26 cellular contexts compared by ENCODE assay signal in the genomic region with DNA sequence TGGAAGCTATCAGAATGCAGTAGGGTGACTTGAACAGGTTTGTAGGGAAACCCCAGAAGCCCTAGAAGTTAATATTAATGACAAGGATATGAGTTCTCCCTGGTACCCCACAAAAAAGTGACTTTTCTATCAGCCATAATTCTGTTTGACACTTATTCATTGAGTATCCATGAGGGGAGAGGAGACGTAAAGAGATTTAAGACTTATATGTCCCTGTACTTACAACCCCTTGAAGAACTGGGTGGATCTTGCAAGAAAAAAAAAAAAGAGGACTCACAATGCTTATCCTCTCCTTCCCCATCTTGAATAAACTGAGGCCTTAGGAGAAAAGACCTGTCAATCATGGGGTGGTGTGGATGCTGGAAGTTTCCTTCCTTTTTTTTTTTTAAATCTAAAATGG.
A peak's percentile ranks its signal among the peaks of the same experiment; 100 is the strongest.
DNase-seq lines count a peak whose midpoint lies in the region; ATAC-seq, FAIRE-seq and TF ChIP-seq lines count a peak whose summit lies in the region.
"Had no signal": no experiment of that assay in that cellular context is flagged by ENCODE, and none has a peak within 500 bp of the region (broad histone marks: within the 10 kb centered on the region; RNA-seq: fewer than 3 reads in every experiment).

No MANE protein-coding gene starts in this region.

- no peaks in the 10 kb centered on the region for H3F3A ChIP-seq in GM23338 (replicated peaks; ENCODE audit: low read depth)

- H3K4ac ChIP-seq in H1 (replicated peaks; ENCODE audit: insufficient read length, low read depth, low read length): no peak overlapping the region

- H2BK15ac ChIP-seq in H1 (ENCODE audit: low read length): no peak overlapping the region

- peaks cover 13% of the 10 kb centered on the region for H3K27me3 Mint-ChIP-seq in GM23338 (ENCODE audit: insufficient read depth, low read depth, poor library complexity)
- H3K27me3 Mint-ChIP-seq: CD4-positive, alpha-beta memory T cell; CD4-positive, CD25-positive, alpha-beta regulatory T cell; CD8-positive, alpha-beta memory T cell had no signal

- POLR2A ChIA-PET in HEK293 (lab: Yijun Ruan, JAX): no interaction called here
- POLR2A ChIA-PET in H1 (lab: Charles Lee; ENCODE audit: partially characterized antibody): no interaction called here

- H2AFZ ChIP-seq in H1 (ENCODE audit: low read length) (no peak overlapping the region), GM23338 (no peak overlapping the region)

- no peak overlapping the region for H3K56ac ChIP-seq in H1 (replicated peaks; ENCODE audit: insufficient read length, low read depth, low read length)

- H3K4me1 Mint-ChIP-seq in GM23338: peaks cover 8% of the 10 kb centered on the region
- H3K4me1 Mint-ChIP-seq: CD14-positive monocyte; CD4-positive, alpha-beta memory T cell; CD4-positive, CD25-positive, alpha-beta regulatory T cell; CD8-positive, alpha-beta memory T cell had no signal

- no peak for ATAC-seq in GM23338
- ATAC-seq: GM12878 had no signal

- no peak overlapping the region for H2BK12ac ChIP-seq in H1 (ENCODE audit: low read depth, low read length)

- H3K9me3 Mint-ChIP-seq in GM23338: peaks cover 13% of the 10 kb centered on the region

- no peak for TF ChIP-seq EP300 in H1 (IDR thresholded peaks at IDR 0.05; ENCODE audit: borderline replicate concordance in 1 of 2, low read depth in 2 of 2, low read length in 2 of 2)

- no peak overlapping the region for H3K4me3 Mint-ChIP-seq in GM23338
- H3K4me3 Mint-ChIP-seq: CD14-positive monocyte; CD4-positive, alpha-beta memory T cell; CD4-positive, CD25-positive, alpha-beta regulatory T cell; CD8-positive, alpha-beta memory T cell had no signal

- H4K5ac ChIP-seq in H1 (ENCODE audit: insufficient read length, low read depth, low read length): no peak overlapping the region

- no peaks in the 10 kb centered on the region for H3K36me3 ChIP-seq in HEK293 (ENCODE audit: control insufficient read depth in 2 of 2, insufficient read depth in 1 of 2, low read length in 2 of 2)
- H3K36me3 ChIP-seq in H1 (ENCODE audit: control insufficient read depth in 2 of 4, insufficient read depth in 4 of 4, low read length in 3 of 4): no peaks in the 10 kb centered on the region
- no peaks in the 10 kb centered on the region for H3K36me3 ChIP-seq in GM23338 (ENCODE audit: insufficient read depth)
- H3K36me3 ChIP-seq: BE2C, BLaER1 had no signal

- CTCF ChIA-PET in HEK293 (lab: Yijun Ruan, JAX) (interaction anchor here (0.7 kb wide), 1 partner anchor 674 kb away, joined by 4 read pairs; no protein-coding TSS in a partner anchor), H1 (lab: Charles Lee; ENCODE audit: partially characterized antibody) (interaction anchor here (0.9 kb wide), 1 partner anchor 43 kb away, joined by 3 read pairs; no protein-coding TSS in a partner anchor)

- H3K27ac ChIP-seq in HEK293 (ENCODE audit: extremely low read depth, low read depth, low read length) (no peak overlapping the region), H1 (ENCODE audit: low read depth, low read length) (no peak overlapping the region), GM23338 (ENCODE audit: low read depth) (no peak overlapping the region)
- H3K27ac ChIP-seq: BLaER1 had no signal

- no peaks in the 10 kb centered on the region for H3K23me2 ChIP-seq in H1 (ENCODE audit: low read depth, low read length)

- no peak overlapping the region for H2BK5ac ChIP-seq in H1 (ENCODE audit: low read depth, low read length)

- no peak for TF ChIP-seq RAD21 in H1 (IDR thresholded peaks at IDR 0.05 in 1 of 2, conservative IDR thresholded peaks at IDR 0.05 in 1 of 2; ENCODE audit: low read depth in 2 of 2, low read length in 2 of 2)

- H3K9me3 ChIP-seq in HEK293 (ENCODE audit: control insufficient read depth, insufficient read depth, low read depth, low read length) (no peaks in the 10 kb centered on the region; the same call in 1 of the 2 replicates), H1 (ENCODE audit: insufficient read depth in 2 of 2, low read depth in 1 of 2, low read length in 1 of 2) (no peaks in the 10 kb centered on the region)
- H3K9me3 ChIP-seq: BE2C had no signal

- DNase-seq in H1 (ENCODE audit: low read depth in 1 of 2, low spot score in 2 of 2): no peak
- no peak for DNase-seq in NCI-H1048 (lab: John Stamatoyannopoulos, UW)
- no peak for DNase-seq in T1000 (lab: John Stamatoyannopoulos, UW)
- no peak for DNase-seq in GM23338 (ENCODE audit: low spot score)
- DNase-seq: 8988T; ACHN; BE2C; C1 segment of cervical spinal cord; CD4-positive, alpha-beta memory T cell; CD4-positive, CD25-positive, alpha-beta regulatory T cell; CD8-positive, alpha-beta memory T cell; COR-L47; DMS 273 treated with DMSO at 0.1 percent for 48 hours; DMS153; DMS53; DMS79; DND-41; EL; GDM1 had no signal

- H3K4me1 ChIP-seq in HEK293 (ENCODE audit: control insufficient read depth, insufficient read depth, low read length) (no peaks in the 10 kb centered on the region), H1 (replicated peaks in 1 of 4; ENCODE audit: control insufficient read depth in 3 of 4, insufficient read depth in 4 of 4, low read length in 3 of 4) (no peaks in the 10 kb centered on the region; a peak in 1 of 7 replicates), GM23338 (ENCODE audit: insufficient read depth) (no peaks in the 10 kb centered on the region)
- H3K4me1 ChIP-seq: BE2C, BLaER1 had no signal

- H3K9ac ChIP-seq in H1 (replicated peaks in 1 of 4; ENCODE audit: extremely low read depth in 1 of 4, low read depth in 3 of 4, low read length in 3 of 4): no peak overlapping the region
- H3K9ac ChIP-seq: BLaER1 had no signal

- H4K20me1 ChIP-seq in H1 (replicated peaks in 1 of 2; ENCODE audit: control insufficient read depth in 1 of 2, insufficient read depth in 2 of 2, low read length in 2 of 2) (no peaks in the 10 kb centered on the region), GM23338 (replicated peaks; ENCODE audit: insufficient read depth) (no peaks in the 10 kb centered on the region)
- H4K20me1 ChIP-seq: BLaER1 had no signal

- TF ChIP-seq POLR2A in H1 (IDR thresholded peaks at IDR 0.05; ENCODE audit: control extremely low read depth in 1 of 2, low read depth in 2 of 2, low read length in 2 of 2): no peak

- no peaks in the 10 kb centered on the region for H3K9me2 ChIP-seq in GM23338 (ENCODE audit: insufficient read depth)

- no peak overlapping the region for H3K4me3 ChIP-seq in HEK293 (ENCODE audit: low read depth, low read length)
- H3K4me3 ChIP-seq in H1 (ENCODE audit: extremely low read depth in 1 of 4, insufficient read depth in 2 of 4, low read depth in 3 of 4, low read length in 4 of 4): no peak overlapping the region
- no peak overlapping the region for H3K4me3 ChIP-seq in GM23338
- H3K4me3 ChIP-seq: BLaER1, GM12878 had no signal

- H4K91ac ChIP-seq in H1 (replicated peaks; ENCODE audit: insufficient read length, low read length): no peak overlapping the region

- H4K8ac ChIP-seq in H1 (ENCODE audit: extremely low read depth, insufficient read depth, low read length): no peak overlapping the region

- no peak overlapping the region for H3K23ac ChIP-seq in H1 (ENCODE audit: insufficient read length)

- no peak for FAIRE-seq in H1 (lab: Jason Lieb, UNC)
- FAIRE-seq: A204.1, GM12878, GM12892, GM18507 had no signal

- H3K79me2 ChIP-seq in H1 (ENCODE audit: control insufficient read depth in 1 of 2, insufficient read depth in 2 of 2, low read length in 2 of 2): no peaks in the 10 kb centered on the region
- no peaks in the 10 kb centered on the region for H3K79me2 ChIP-seq in GM23338 (replicated peaks; ENCODE audit: insufficient read depth)

- H3K27me3 ChIP-seq in H1 (replicated peaks in 1 of 4; ENCODE audit: control insufficient read depth in 3 of 4, extremely low read depth in 1 of 4, insufficient read depth in 3 of 4, low read length in 3 of 4) (no peaks in the 10 kb centered on the region), GM23338 (ENCODE audit: insufficient read depth) (no peaks in the 10 kb centered on the region)
- H3K27me3 ChIP-seq: BE2C, BLaER1 had no signal

- H2BK120ac ChIP-seq in H1 (replicated peaks; ENCODE audit: low read depth, low read length): no peak overlapping the region

- 67% methylated on average over 1 of the region's 1 CpG; no CpG with 5 or more reads in 1 of the 2 experiments for WGBS in H1 (ENCODE audit: extremely low coverage in 1 of 2, insufficient coverage in 1 of 2, insufficient read length in 1 of 2, insufficient replicate concordance in 2 of 2, low coverage in 1 of 2, low lambda C conversion rate in 2 of 2, missing lambda C conversion rate in 1 of 2), 2 experiments

- no peak overlapping the region for H3K14ac ChIP-seq in H1 (ENCODE audit: insufficient read length)

- TF ChIP-seq CTCF in HEK293 (tag by site-specific recombination; IDR thresholded peaks at IDR 0.05) (no peak), H1 (IDR thresholded peaks at IDR 0.05; ENCODE audit: control extremely low read depth in 1 of 3, insufficient read depth in 1 of 3, low read depth in 1 of 3, low read length in 3 of 3) (no peak), GM23338 (conservative IDR thresholded peaks at IDR 0.05; ENCODE audit: low read depth in 2 of 2) (no peak)

- no peak overlapping the region for H3K18ac ChIP-seq in H1 (ENCODE audit: extremely low read depth, low read length)

- no peak overlapping the region for H2BK20ac ChIP-seq in H1 (ENCODE audit: low read length)

- no peak overlapping the region for H3K27ac Mint-ChIP-seq in GM23338
- H3K27ac Mint-ChIP-seq: CD14-positive monocyte; CD4-positive, alpha-beta memory T cell; CD4-positive, CD25-positive, alpha-beta regulatory T cell; CD8-positive, alpha-beta memory T cell had no signal

- H3K79me1 ChIP-seq in H1 (ENCODE audit: low read depth, low read length): no peaks in the 10 kb centered on the region

- H3K4me2 ChIP-seq in H1 (ENCODE audit: insufficient read depth in 1 of 2, low read depth in 2 of 2, low read length in 2 of 2) (no peak overlapping the region), GM23338 (no peak overlapping the region)
- H3K4me2 ChIP-seq: BLaER1 had no signal

- H3K36me3 Mint-ChIP-seq in GM23338 (ENCODE audit: low read depth): peaks cover 4% of the 10 kb centered on the region; the same call in 1 of the 3 replicates
- H3K36me3 Mint-ChIP-seq: CD14-positive monocyte; CD4-positive, alpha-beta memory T cell; CD4-positive, CD25-positive, alpha-beta regulatory T cell; CD8-positive, alpha-beta memory T cell had no signal

- H2AK5ac ChIP-seq in H1 (ENCODE audit: low read depth, low read length): no peak overlapping the region

TF ChIP-seq in HEK293, 187 proteins besides CTCF, POLR2A, EP300 and RAD21 (continues in another document):
- TF ChIP-seq ZNF274 (IDR thresholded peaks at IDR 0.05; ENCODE audit: low read length) (no peak), ZNF274 (tag by site-specific recombination; IDR thresholded peaks at IDR 0.05; ENCODE audit: borderline replicate concordance) (peak; percentile 77; the same call in 1 of the 2 replicates)

TF ChIP-seq in H1, 55 proteins besides CTCF, POLR2A, EP300 and RAD21:
- TF ChIP-seq TAF1 (IDR thresholded peaks at IDR 0.05; ENCODE audit: low read depth, low read length): no peak
- peak; percentile 53; the same call in 1 of the 2 replicates for TF ChIP-seq ZNF274 (IDR thresholded peaks at IDR 0.05; ENCODE audit: borderline replicate concordance, extremely low read depth, low read length)

TF ChIP-seq in GM23338, 12 proteins besides CTCF, POLR2A, EP300 and RAD21:
- TF ChIP-seq JUNB (IDR thresholded peaks at IDR 0.05; ENCODE audit: unreplicated experiment) (no peak), EZH2phosphoT487 (IDR thresholded peaks at IDR 0.05; ENCODE audit: unreplicated experiment) (no peak), CREB1 (CRISPR knock-in tag; IDR thresholded peaks at IDR 0.05; ENCODE audit: low read depth) (no peak)
